ENCODE assay signal across 27 cellular contexts in genomic region chr19:33197591-33198000, GRCh38. TPM values are rescaled to one million over a fixed set of nuclear protein-coding genes. Genes with fewer than 3 reads are reported as not detected.
DNase-seq lines count a peak whose midpoint lies in the region; ATAC-seq, FAIRE-seq and TF ChIP-seq lines count a peak whose summit lies in the region.
"Had no signal": no experiment of that assay in that cellular context is flagged by ENCODE, and none has a peak within 500 bp of the region (broad histone marks: within the 10 kb centered on the region; RNA-seq: fewer than 3 reads in every experiment).

No MANE protein-coding gene starts in this region.

- no peak overlapping the region for H3K4me2 ChIP-seq in GM12878 (ENCODE audit: control insufficient read depth, insufficient read depth)

- WGBS in GM12878 (ENCODE audit: insufficient coverage, insufficient replicate concordance, low lambda C conversion rate, missing lambda C conversion rate): 43% methylated on average over 11 of the region's 11 CpGs

- H3K36me3 Mint-ChIP-seq in CD4-positive, alpha-beta memory T cell: no peaks in the 10 kb centered on the region
- H3K36me3 Mint-ChIP-seq: CD4-positive, CD25-positive, alpha-beta regulatory T cell had no signal

- no peak for TF ChIP-seq POLR2A in GM12878 (IDR thresholded peaks at IDR 0.05; ENCODE audit: low read depth, low read length)

- no TSS peak for BruUV-seq in GM12878 (replicated peaks; lab: Mats Ljungman, UMichigan)

- ATAC-seq in HG03175 (IDR thresholded peaks at IDR 0.05; ENCODE audit: unreplicated experiment): peak; percentile 52
- ATAC-seq in GM12878: peak; percentile 94
- ATAC-seq in left colon: no peak

- no peak overlapping the region for H3K4me3 Mint-ChIP-seq in CD4-positive, alpha-beta memory T cell
- H3K4me3 Mint-ChIP-seq: CD4-positive, CD25-positive, alpha-beta regulatory T cell had no signal

- SMC1A ChIA-PET in GM12878 (lab: Charles Lee; ENCODE audit: uncharacterized antibody, unreplicated experiment): interaction anchor here (0.7 to 1.4 kb wide), 2 partner anchors 21 to 40 kb away, joined by 3 to 6 read pairs; no protein-coding TSS in a partner anchor

- DNase-seq in D341Med (ENCODE audit: low spot score): peak; percentile 8
- DNase-seq in GM18507 (ENCODE audit: extremely low spot score, insufficient read length, low read depth): no peak
- no peak for DNase-seq in GM12878 (ENCODE audit: low read depth, low spot score)
- DNase-seq in left colon: no peak
- no peak for DNase-seq in NCI-H2107 (lab: John Stamatoyannopoulos, UW)
- DNase-seq in CD4-positive, alpha-beta memory T cell: no peak
- DNase-seq: BE2C; CD4-positive, CD25-positive, alpha-beta regulatory T cell; COR-L47; DMS 273 treated with DMSO at 0.1 percent for 48 hours; DMS79 treated with DMSO at 0.1 percent for 48 hours; MG63; NCI-H1048; NCI-H1436; NCI-H187 treated with DMSO at 0.1 percent for 48 hours; NCI-H2227 treated with DMSO at 0.1 percent for 48 hours; NCI-H510A treated with DMSO at 0.1 percent for 48 hours; NCI-H774; Peyer's patch; Right ventricle myocardium superior; T-helper 2 cell had no signal

- no peaks in the 10 kb centered on the region for H4K20me1 ChIP-seq in GM12878 (ENCODE audit: control insufficient read depth, insufficient read depth)

- H3K9me3 ChIP-seq in GM12878 (replicated peaks; ENCODE audit: control insufficient read depth, insufficient read depth, low read length): no peaks in the 10 kb centered on the region
- H3K9me3 ChIP-seq in CD4-positive, alpha-beta memory T cell (ENCODE audit: control insufficient read depth in 1 of 2, low read length in 2 of 2): no peaks in the 10 kb centered on the region
- H3K9me3 ChIP-seq: BE2C, HAP-1, MG63, Peyer's patch had no signal

- FAIRE-seq in GM18507 (lab: Jason Lieb, UNC) (peak; percentile 41), GM12878 (lab: Jason Lieb, UNC) (no peak)
- FAIRE-seq: GM19239 had no signal

- RAD21 ChIA-PET in GM12878 (lab: Charles Lee; ENCODE audit: unreplicated experiment): interaction anchor here (0.9 to 1.4 kb wide), 3 partner anchors 13 to 37 kb away, joined by 3 read pairs; no protein-coding TSS in a partner anchor

- H3K27ac Mint-ChIP-seq in CD4-positive, alpha-beta memory T cell: no peak overlapping the region
- H3K27ac Mint-ChIP-seq: CD4-positive, CD25-positive, alpha-beta regulatory T cell had no signal

- H3K4me1 Mint-ChIP-seq in CD4-positive, alpha-beta memory T cell: peaks cover 0 to 6% (median 0%) of the 10 kb centered on the region in 4 donors

- H2AFZ ChIP-seq in GM12878 (ENCODE audit: control insufficient read depth, low read depth, low read length): peak overlapping the region; percentile 13; the same call in 1 of the 2 replicates

- CTCF ChIA-PET in GM12878 (lab: Yijun Ruan, JAX): interaction anchor here (0.7 to 3.2 kb wide), 6 partner anchors 10 to 219 kb away, joined by 3 to 21 read pairs (median 4); no protein-coding TSS in a partner anchor
- CTCF ChIA-PET in CD4-positive, alpha-beta memory T cell (lab: Charles Lee; ENCODE audit: partially characterized antibody): no interaction called here

- no peaks in the 10 kb centered on the region for H3K9me3 Mint-ChIP-seq in CD4-positive, alpha-beta memory T cell
- H3K9me3 Mint-ChIP-seq: CD4-positive, CD25-positive, alpha-beta regulatory T cell had no signal

- peaks cover 5% of the 10 kb centered on the region for H3K4me1 ChIP-seq in GM12878 (ENCODE audit: control insufficient read depth, insufficient read depth, low read length)
- H3K4me1 ChIP-seq in CD4-positive, alpha-beta memory T cell (ENCODE audit: insufficient read depth, low read length): no peaks in the 10 kb centered on the region
- H3K4me1 ChIP-seq: BE2C had no signal

- no peak overlapping the region; the same call in 1 of the 2 replicates for H3K9ac ChIP-seq in GM12878 (ENCODE audit: control insufficient read depth, insufficient read depth, low read length)

- no peak for TF ChIP-seq RAD21 in GM12878 (IDR thresholded peaks at IDR 0.05; ENCODE audit: insufficient read depth, low read depth, low read length)

- in situ Hi-C loops in GM12878 (cut with MboI): no loop called here

- POLR2A ChIA-PET in GM12878 (lab: Charles Lee): no interaction called here
- POLR2A ChIA-PET in CD4-positive, alpha-beta memory T cell (lab: Charles Lee; ENCODE audit: partially characterized antibody): no interaction called here

- no peak overlapping the region for H3K4me3 ChIP-seq in GM12878
- H3K4me3 ChIP-seq in CD4-positive, alpha-beta memory T cell (ENCODE audit: low read length in 2 of 2): no peak overlapping the region
- H3K4me3 ChIP-seq: HAP-1, MG63, Peyer's patch had no signal

- H3K36me3 ChIP-seq in GM12878 (ENCODE audit: control insufficient read depth in 2 of 2, insufficient read depth in 2 of 2, low read length in 1 of 2): no peaks in the 10 kb centered on the region
- H3K36me3 ChIP-seq in CD4-positive, alpha-beta memory T cell (ENCODE audit: insufficient read depth, low read length): no peaks in the 10 kb centered on the region

- no peak for TF ChIP-seq EP300 in GM12878 (IDR thresholded peaks at IDR 0.05; ENCODE audit: borderline replicate concordance in 1 of 2, control insufficient read depth in 1 of 2, low read depth in 2 of 2, low read length in 2 of 2)

- H3K27ac ChIP-seq in GM12878 (ENCODE audit: control insufficient read depth, insufficient read depth): no peak overlapping the region
- no peak overlapping the region for H3K27ac ChIP-seq in CD4-positive, alpha-beta memory T cell (ENCODE audit: low read depth, low read length)
- H3K27ac ChIP-seq: Peyer's patch had no signal

- no peak for TF ChIP-seq CTCF in GM12878 (IDR thresholded peaks at IDR 0.05 in 2 of 3, conservative IDR thresholded peaks at IDR 0.05 in 1 of 3; ENCODE audit: control insufficient read depth in 2 of 3, extremely low read depth in 1 of 3, insufficient read depth in 1 of 3, low read depth in 3 of 3, low read length in 3 of 3)

- H3K27me3 Mint-ChIP-seq in CD4-positive, alpha-beta memory T cell: peaks cover 15 to 22% of the 10 kb centered on the region in 2 donors

- H3K27me3 ChIP-seq in GM12878 (replicated peaks in 1 of 2; ENCODE audit: control insufficient read depth in 2 of 2, insufficient read depth in 2 of 2, low read length in 1 of 2): peaks cover 0 to 3% of the 10 kb centered on the region in 2 experiments; a peak in 3 of 4 replicates
- H3K27me3 ChIP-seq in CD4-positive, alpha-beta memory T cell (ENCODE audit: insufficient read depth, low read length): peaks cover 11% of the 10 kb centered on the region
- H3K27me3 ChIP-seq: BE2C, MG63, Peyer's patch had no signal

- intact Hi-C loops in GM12878 (cut with micrococcal nuclease; ENCODE audit: unreplicated experiment): no loop called here
- intact Hi-C loops in left colon (cut with DNase I, micrococcal nuclease): no loop called here
- intact Hi-C loops in CD4-positive, alpha-beta memory T cell (cut with micrococcal nuclease): no loop called here

- H3K79me2 ChIP-seq in GM12878 (ENCODE audit: control insufficient read depth, insufficient read depth, low read length): no peaks in the 10 kb centered on the region

TF ChIP-seq in GM12878, 131 proteins besides CTCF, POLR2A, EP300 and RAD21 (continues in another document):
- peak; percentile 52 for TF ChIP-seq NR2C1 (IDR thresholded peaks at IDR 0.05)

RNA-seq across cellular contexts. Expression of gene LRP3, which starts 3.5 kb away (rescaled TPM):
- 4.7 and 6.0 TPM in 2 replicates for total RNA-seq in GM12878 (2013; cell fraction: nucleolus; rRNA removed)
- 2.3 and 3.0 TPM in 2 replicates for total RNA-seq in GM12878 (2014; rRNA removed)
- 0.55 and 0.81 TPM in 2 replicates for total RNA-seq in GM12878 (2014; rRNA removed; fragmentation: Illumina TruSeq; extraction: Trizol)
- total RNA-seq in GM12878 (2021): 2.8 and 3.2 TPM in 2 replicates
- polyA plus RNA-seq in GM12878 (2011; ENCODE audit: low read depth): not detected
- polyA plus RNA-seq in GM12878 (2011; rRNA removed): 0.13 and 0.48 TPM in 2 replicates
- polyA plus RNA-seq in GM12878 (2011; cell fraction: cytosol; rRNA removed): 0.70 and 1.7 TPM in 2 replicates
- 4.4 and 6.1 TPM in 2 replicates for polyA plus RNA-seq in GM12878 (2011; cell fraction: nucleus; rRNA removed)
- polyA plus RNA-seq in GM12878 (2012): 0.06 and 0.08 TPM in 2 replicates
- polyA plus RNA-seq in GM12878 (2014; fragmentation: Illumina TruSeq; extraction: Trizol): 0.31 TPM in 1 of 2 replicates, not detected in the other
- polyA plus RNA-seq in GM12878 (2014; fragmentation: Nextera tagmentation; extraction: Ambion mirVana): not detected
- polyA plus RNA-seq in GM12878 (2014; rRNA removed): 2.9 and 4.2 TPM in 2 replicates
- polyA plus RNA-seq in GM12878 (2016; fragmentation: Nextera tagmentation; extraction: Ambion mirVana): under 1 TPM; 0.12 to 0.26 TPM
- polyA minus RNA-seq in GM12878 (2011; rRNA and poly(A)+ RNA removed): 0.37 and 0.77 TPM in 2 replicates
- 1.9 and 2.9 TPM in 2 replicates for polyA minus RNA-seq in GM12878 (2011; cell fraction: cytosol; rRNA and poly(A)+ RNA removed)
- 0.36 and 1.4 TPM in 2 replicates for polyA minus RNA-seq in GM12878 (2011; cell fraction: nucleus; rRNA and poly(A)+ RNA removed)
- total RNA-seq in left colon: 10 to 100 TPM in 1 of 2 donors, 1 to 10 TPM in 1; 7.2 to 12.4 TPM
- total RNA-seq in CD4-positive, alpha-beta memory T cell: under 1 TPM in 1 of 2 experiments, not detected in 1; 0.32 TPM
- polyA plus RNA-seq in CD4-positive, alpha-beta memory T cell: not detected
- total RNA-seq: CD4-positive, CD25-positive, alpha-beta regulatory T cell; OCI-LY7 had no signal
- polyA plus RNA-seq: CD4-positive, CD25-positive, alpha-beta regulatory T cell had no signal

RNA-seq across cellular contexts. Expression of gene SLC7A10, which starts 28.1 kb away (rescaled TPM):
- total RNA-seq in GM12878 (2013; cell fraction: nucleolus; rRNA removed): not detected in 2 replicates
- total RNA-seq in GM12878 (2014; rRNA removed): not detected in 2 replicates
- not detected in 2 replicates for total RNA-seq in GM12878 (2014; rRNA removed; fragmentation: Illumina TruSeq; extraction: Trizol)
- not detected in 2 replicates for total RNA-seq in GM12878 (2021)
- polyA plus RNA-seq in GM12878 (2011; ENCODE audit: low read depth): not detected
- not detected in 2 replicates for polyA plus RNA-seq in GM12878 (2011; rRNA removed)
- polyA plus RNA-seq in GM12878 (2011; cell fraction: cytosol; rRNA removed): not detected in 2 replicates
- polyA plus RNA-seq in GM12878 (2011; cell fraction: nucleus; rRNA removed): not detected in 2 replicates
- not detected in 2 replicates for polyA plus RNA-seq in GM12878 (2012)
- not detected in 2 replicates for polyA plus RNA-seq in GM12878 (2014; fragmentation: Illumina TruSeq; extraction: Trizol)
- polyA plus RNA-seq in GM12878 (2014; fragmentation: Nextera tagmentation; extraction: Ambion mirVana): not detected
- polyA plus RNA-seq in GM12878 (2014; rRNA removed): not detected in 2 replicates
- polyA plus RNA-seq in GM12878 (2016; fragmentation: Nextera tagmentation; extraction: Ambion mirVana): not detected
- polyA minus RNA-seq in GM12878 (2011; rRNA and poly(A)+ RNA removed): not detected in 2 replicates
- polyA minus RNA-seq in GM12878 (2011; cell fraction: cytosol; rRNA and poly(A)+ RNA removed): not detected in 2 replicates
- polyA minus RNA-seq in GM12878 (2011; cell fraction: nucleus; rRNA and poly(A)+ RNA removed): not detected in 2 replicates
- total RNA-seq in left colon: under 1 TPM in 1 of 2 donors, not detected in 1; 0.22 TPM
- not detected for total RNA-seq in CD4-positive, alpha-beta memory T cell
- not detected for polyA plus RNA-seq in CD4-positive, alpha-beta memory T cell
- total RNA-seq: CD4-positive, CD25-positive, alpha-beta regulatory T cell; LHCN-M2; OCI-LY7; Peyer's patch; SK-MEL-5 had no signal
